ENCODE assay signal across 1 cellular context in the genomic region with DNA sequence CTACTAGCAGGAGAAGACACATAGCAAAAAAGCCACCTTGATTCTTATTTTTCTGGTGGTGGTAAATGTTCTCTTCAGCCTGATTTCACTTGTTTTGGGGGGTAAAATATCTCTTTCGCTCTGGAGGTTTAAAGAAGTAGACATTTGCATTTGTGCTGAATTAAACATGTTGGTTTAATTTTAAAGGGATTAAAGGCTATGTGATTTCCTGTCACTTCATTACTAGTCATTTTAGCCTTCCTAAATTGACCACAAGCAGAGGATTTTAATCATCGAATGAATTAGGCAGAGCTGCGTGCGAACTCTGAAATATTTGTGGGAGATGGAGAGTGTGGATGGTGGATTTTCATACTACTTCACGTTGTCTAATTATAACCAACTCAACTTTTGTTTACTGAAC.
TF ChIP-seq lines count a peak whose summit lies in the region.

No MANE protein-coding gene starts in this region.

TF ChIP-seq in IMR-90, 13 proteins besides CTCF, POLR2A, EP300 and RAD21 (continued from another document):
- TF ChIP-seq, protein P1, sequence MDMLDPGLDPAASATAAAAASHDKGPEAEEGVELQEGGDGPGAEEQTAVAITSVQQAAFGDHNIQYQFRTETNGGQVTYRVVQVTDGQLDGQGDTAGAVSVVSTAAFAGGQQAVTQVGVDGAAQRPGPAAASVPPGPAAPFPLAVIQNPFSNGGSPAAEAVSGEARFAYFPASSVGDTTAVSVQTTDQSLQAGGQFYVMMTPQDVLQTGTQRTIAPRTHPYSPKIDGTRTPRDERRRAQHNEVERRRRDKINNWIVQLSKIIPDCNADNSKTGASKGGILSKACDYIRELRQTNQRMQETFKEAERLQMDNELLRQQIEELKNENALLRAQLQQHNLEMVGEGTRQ (IDR thresholded peaks at IDR 0.05; ENCODE audit: low read depth, low read length) = no peak
- TF ChIP-seq, protein P2, sequence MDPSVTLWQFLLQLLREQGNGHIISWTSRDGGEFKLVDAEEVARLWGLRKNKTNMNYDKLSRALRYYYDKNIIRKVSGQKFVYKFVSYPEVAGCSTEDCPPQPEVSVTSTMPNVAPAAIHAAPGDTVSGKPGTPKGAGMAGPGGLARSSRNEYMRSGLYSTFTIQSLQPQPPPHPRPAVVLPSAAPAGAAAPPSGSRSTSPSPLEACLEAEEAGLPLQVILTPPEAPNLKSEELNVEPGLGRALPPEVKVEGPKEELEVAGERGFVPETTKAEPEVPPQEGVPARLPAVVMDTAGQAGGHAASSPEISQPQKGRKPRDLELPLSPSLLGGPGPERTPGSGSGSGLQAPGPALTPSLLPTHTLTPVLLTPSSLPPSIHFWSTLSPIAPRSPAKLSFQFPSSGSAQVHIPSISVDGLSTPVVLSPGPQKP (IDR thresholded peaks at IDR 0.05; ENCODE audit: borderline replicate concordance, low read depth, low read length) = no peak
- TF ChIP-seq SMC3 (IDR thresholded peaks at IDR 0.05; ENCODE audit: low read depth, low read length) (no peak), FOS (IDR thresholded peaks at IDR 0.05; ENCODE audit: low read depth, low read length) (no peak), MAZ (IDR thresholded peaks at IDR 0.05; ENCODE audit: borderline replicate concordance, low read depth, low read length) (no peak), RCOR1 (IDR thresholded peaks at IDR 0.05; ENCODE audit: insufficient replicate concordance, low read length) (no peak)
